13 cellular contexts compared by ENCODE assay signal in genomic region chr10:112793197-112793921, GRCh38.
A peak's percentile ranks its signal among the peaks of the same experiment; 100 is the strongest.
DNase-seq lines count a peak whose midpoint lies in the region; ATAC-seq and TF ChIP-seq lines count a peak whose summit lies in the region.
"Had no signal": no experiment of that assay in that cellular context is flagged by ENCODE, and none has a peak within 500 bp of the region (broad histone marks: within the 10 kb centered on the region; RNA-seq: fewer than 3 reads in every experiment).

No MANE protein-coding gene starts in this region.

- intact Hi-C loops in left ventricle myocardium inferior (cut with micrococcal nuclease) (no loop called here), left cardiac atrium (cut with DNase I) (no loop called here), aorta (cut with DNase I) (no loop called here)

- TF ChIP-seq CTCF in left ventricle myocardium inferior (IDR thresholded peaks at IDR 0.05; ENCODE audit: borderline replicate concordance) (no peak), cardiac fibroblast (IDR thresholded peaks at IDR 0.05; ENCODE audit: low read depth, low read length) (no peak)

- H3K36me3 ChIP-seq in left ventricle myocardium inferior (no peaks in the 10 kb centered on the region), aorta (ENCODE audit: control insufficient read depth in 1 of 2, insufficient read depth in 2 of 2, low read length in 1 of 2) (no peaks in the 10 kb centered on the region)
- H3K36me3 ChIP-seq: heart left ventricle had no signal

- ATAC-seq in left cardiac atrium = no peak
- peak; percentile 26 for ATAC-seq in aorta (ENCODE audit: low FRiP score)

- DNase-seq in left ventricle myocardium inferior (no peak), left cardiac atrium (no peak), cardiac fibroblast (ENCODE audit: low read depth in 2 of 2) (peak; percentile 48 to 50), left kidney (ENCODE audit: low read depth, low spot score) (peak; percentile 42), aorta (no peak), superior temporal gyrus (ENCODE audit: extremely low spot score) (no peak), kidney tubule cell (ENCODE audit: low spot score) (no peak), GF-D8 (lab: John Stamatoyannopoulos, UW) (no peak)
- DNase-seq: NCI-H526; stimulated activated CD4-positive, alpha-beta T cell treated with anti-CD3 and anti-CD28 coated beads, Interleukin-2, amount 100 ng/mL, for 48 hours; T-helper 2 cell had no signal

- 6 to 7% methylated on average over 8 of the region's 8 CpGs for WGBS in aorta, 2 donors

- H3K27me3 ChIP-seq in left ventricle myocardium inferior (ENCODE audit: low read depth) = no peaks in the 10 kb centered on the region
- no peaks in the 10 kb centered on the region for H3K27me3 ChIP-seq in aorta (ENCODE audit: control insufficient read depth in 1 of 2, insufficient read depth in 2 of 2, low read length in 1 of 2)
- H3K27me3 ChIP-seq: body of pancreas, heart left ventricle had no signal

- H3K4me1 ChIP-seq in left ventricle myocardium inferior = peaks cover 14% of the 10 kb centered on the region
- peaks cover 0 to 3% of the 10 kb centered on the region in 2 donors for H3K4me1 ChIP-seq in aorta (ENCODE audit: control insufficient read depth in 1 of 2, insufficient read depth in 2 of 2, low read length in 2 of 2)
- H3K4me1 ChIP-seq: body of pancreas had no signal

- H3K4me3 ChIP-seq in left ventricle myocardium inferior (peak overlapping the region; percentile 15), cardiac fibroblast (replicated peaks in 1 of 2; ENCODE audit: low read depth in 2 of 2, low read length in 2 of 2) (no peak overlapping the region), aorta (ENCODE audit: low read length in 2 of 2) (no peak overlapping the region)
- H3K4me3 ChIP-seq: body of pancreas had no signal

- peak overlapping the region; percentile 43 for H3K27ac ChIP-seq in left ventricle myocardium inferior (replicated peaks)
- H3K27ac ChIP-seq in aorta (ENCODE audit: low read depth in 1 of 2, low read length in 2 of 2) = peak overlapping the region in 1 of 2 donors; percentile 84

- peaks cover 15% of the 10 kb centered on the region for H3K9me3 ChIP-seq in left ventricle myocardium inferior (replicated peaks)
- no peaks in the 10 kb centered on the region for H3K9me3 ChIP-seq in aorta (ENCODE audit: control insufficient read depth, low read length)
- H3K9me3 ChIP-seq: body of pancreas had no signal

Comparison
In these comparisons a context has a peak if more than half of its experiments do, and no peak if none do; other contexts are left out.
1. DNase-seq: peak in cardiac fibroblast (2 of 2) and left kidney (single experiment); none in left ventricle myocardium inferior (single experiment), left cardiac atrium (single experiment), aorta (0 of 2), superior temporal gyrus (single experiment), kidney tubule cell (single experiment) and GF-D8 (single experiment).